ENCODE assay signal across 20 cellular contexts in the genomic region with DNA sequence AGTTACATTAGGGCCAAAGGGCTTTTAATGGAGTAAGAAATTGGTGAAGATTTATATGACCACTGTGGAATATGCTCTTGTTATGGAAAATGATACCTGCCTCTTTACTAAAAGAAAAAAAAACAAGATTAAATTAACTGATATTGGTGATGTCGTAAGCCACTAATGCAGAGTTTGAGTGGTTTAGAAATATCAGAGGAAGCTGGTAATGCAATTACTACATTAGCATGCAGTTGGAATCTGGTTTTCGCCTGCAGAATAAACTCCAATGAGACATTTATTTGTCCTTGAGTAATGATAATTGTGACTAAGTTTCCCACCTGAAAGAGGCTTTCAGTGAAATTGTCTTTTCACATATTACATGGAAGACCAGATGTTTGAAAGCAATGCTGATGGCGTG.
DNase-seq lines count a peak whose midpoint lies in the region; ATAC-seq lines count a peak whose summit lies in the region.
"Had no signal": no experiment of that assay in that cellular context is flagged by ENCODE, and none has a peak within 500 bp of the region (broad histone marks: within the 10 kb centered on the region; RNA-seq: fewer than 3 reads in every experiment).

No MANE protein-coding gene starts in this region.

- ATAC-seq in HG03520 (IDR thresholded peaks at IDR 0.05; ENCODE audit: unreplicated experiment), result no peak
- no peak for ATAC-seq in HG03439 (IDR thresholded peaks at IDR 0.05; ENCODE audit: unreplicated experiment)
- ATAC-seq: Right ventricle myocardium inferior had no signal

- DNase-seq in DMS79 treated with DMSO at 0.1 percent for 48 hours (lab: John Stamatoyannopoulos, UW) (peak; percentile 27), NCI-H1105 treated with DMSO at 0.1 percent for 48 hours (lab: John Stamatoyannopoulos, UW) (peak; percentile 69), NCI-H774 (lab: John Stamatoyannopoulos, UW) (peak; percentile 66), left kidney (ENCODE audit: low read depth, low spot score) (peak; percentile 34), amniotic stem cell (lab: John Stamatoyannopoulos, UW) (no peak), CD1c-positive myeloid dendritic cell (ENCODE audit: extremely low spot score) (no peak)
- DNase-seq: ACHN, C1 segment of cervical spinal cord, KBM-7, MM.1S, NCI-H1048, NCI-H187, NCI-H2107, NCI-H2227 treated with DMSO at 0.1 percent for 48 hours, NCI-H510A treated with DMSO at 0.1 percent for 48 hours, OCI-M1, T-helper 2 cell had no signal

Comparison
In these comparisons a context has a peak if more than half of its experiments do, and no peak if none do; other contexts are left out.
1. DNase-seq: peak in DMS79 treated with DMSO at 0.1 percent for 48 hours (single experiment), NCI-H1105 treated with DMSO at 0.1 percent for 48 hours (single experiment), NCI-H774 (single experiment) and left kidney (single experiment); none in amniotic stem cell (single experiment) and CD1c-positive myeloid dendritic cell (single experiment).